Comparison of ENCODE assay signal across 11 cellular contexts in the genomic region with DNA sequence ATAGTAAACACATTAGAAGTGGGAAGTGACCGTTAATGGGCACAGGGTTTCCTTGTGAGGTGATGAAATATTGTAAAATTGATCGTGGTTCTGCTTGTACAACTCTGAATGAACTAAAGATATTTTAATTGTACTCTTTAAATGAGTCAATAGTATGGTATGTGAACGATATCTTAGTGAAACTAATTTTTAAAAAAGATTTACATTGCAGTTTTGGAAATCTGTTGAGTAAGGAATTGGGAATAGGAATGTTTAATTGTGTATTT. TPM values are rescaled to one million over a fixed set of nuclear protein-coding genes. Genes with fewer than 3 reads are reported as not detected.
A peak's percentile ranks its signal among the peaks of the same experiment; 100 is the strongest.
DNase-seq lines count a peak whose midpoint lies in the region; ATAC-seq, FAIRE-seq and TF ChIP-seq lines count a peak whose summit lies in the region.
"Had no signal": no experiment of that assay in that cellular context is flagged by ENCODE, and none has a peak within 500 bp of the region (broad histone marks: within the 10 kb centered on the region; RNA-seq: fewer than 3 reads in every experiment).

No MANE protein-coding gene starts in this region.

- peak overlapping the region; percentile 69 for H3K4me2 ChIP-seq in DND-41 (ENCODE audit: insufficient read depth, low read length)
- H3K4me2 ChIP-seq in Loucy (ENCODE audit: low read depth, low read length, poor library complexity, severe bottlenecking) = peak overlapping the region; percentile 78
- peak overlapping the region; percentile 82 for H3K4me2 ChIP-seq in mammary epithelial cell (ENCODE audit: insufficient read depth, low read depth, low read length)

- dilution Hi-C loops in mammary epithelial cell (cut with HindIII; ENCODE audit: low sequenced_read_pairs) = loop anchor here (5.0 kb wide), 2 partner anchors 36 to 106 kb away; partner anchors contain the start of gene PTGR2

- no peaks in the 10 kb centered on the region for H3K9me3 Mint-ChIP-seq in neural crest cell

- H3K27me3 Mint-ChIP-seq in neural crest cell (ENCODE audit: low read depth) = no peaks in the 10 kb centered on the region

- H3K9me3 ChIP-seq in DND-41 (ENCODE audit: insufficient read depth, low read length, severe bottlenecking) (no peaks in the 10 kb centered on the region), Loucy (ENCODE audit: insufficient read depth, low read depth, low read length) (no peaks in the 10 kb centered on the region), mammary epithelial cell (replicated peaks; ENCODE audit: insufficient read depth, low read length) (no peaks in the 10 kb centered on the region), tibial artery (no peaks in the 10 kb centered on the region)

- 2% methylated on average over 3 of the region's 3 CpGs for WGBS in mammary epithelial cell (ENCODE audit: low coverage, missing lambda C conversion rate)

- peaks cover 14% of the 10 kb centered on the region for H3K36me3 ChIP-seq in DND-41 (ENCODE audit: insufficient read depth, low read length)
- peaks cover 8% of the 10 kb centered on the region for H3K36me3 ChIP-seq in Loucy (ENCODE audit: insufficient read depth, low read length)
- peaks cover 9% of the 10 kb centered on the region for H3K36me3 ChIP-seq in mammary epithelial cell (ENCODE audit: insufficient read depth, low read length)
- H3K36me3 ChIP-seq in tibial artery = peaks cover 0 to 5% (median 0%) of the 10 kb centered on the region in 3 donors

- intact Hi-C loops in mammary epithelial cell (cut with micrococcal nuclease) (loop anchor here (5.0 to 10.0 kb wide), 3 partner anchors 131 to 161 kb away; no protein-coding TSS in a partner anchor), tibial artery (cut with DNase I; ENCODE audit: low total_unique reads) (loop anchor here (5.0 kb wide), 1 partner anchor 171 kb away; no protein-coding TSS in a partner anchor)

- no peaks in the 10 kb centered on the region for H3K27me3 ChIP-seq in DND-41 (ENCODE audit: insufficient read depth, low read length, poor library complexity)
- no peaks in the 10 kb centered on the region for H3K27me3 ChIP-seq in Loucy (ENCODE audit: insufficient read depth, low read length, poor library complexity, severe bottlenecking)
- H3K27me3 ChIP-seq in mammary epithelial cell (ENCODE audit: insufficient read depth, low read length) = no peaks in the 10 kb centered on the region
- no peaks in the 10 kb centered on the region for H3K27me3 ChIP-seq in tibial artery

- FAIRE-seq in GM19239 (lab: Jason Lieb, UNC) = no peak
- FAIRE-seq: kidney had no signal

- peaks cover 4% of the 10 kb centered on the region for H3K36me3 Mint-ChIP-seq in neural crest cell (ENCODE audit: low read depth)

- H2AFZ ChIP-seq in DND-41 (ENCODE audit: low read depth, low read length) = no peak overlapping the region
- H2AFZ ChIP-seq in Loucy (ENCODE audit: low read length) = no peak overlapping the region
- H2AFZ ChIP-seq in mammary epithelial cell (ENCODE audit: low read depth, low read length) = no peak overlapping the region

- H4K20me1 ChIP-seq in DND-41 (ENCODE audit: insufficient read depth, low read length) (peaks cover 15% of the 10 kb centered on the region; the same call in 1 of the 2 replicates), Loucy (ENCODE audit: insufficient read depth, low read length, poor library complexity, severe bottlenecking) (peaks cover 40% of the 10 kb centered on the region), mammary epithelial cell (ENCODE audit: insufficient read depth, low read length) (no peaks in the 10 kb centered on the region)

- no peak overlapping the region for H3K27ac Mint-ChIP-seq in neural crest cell (ENCODE audit: unreplicated experiment)

- peak overlapping the region; percentile 89 for H3K9ac ChIP-seq in DND-41 (ENCODE audit: low read depth, low read length)
- H3K9ac ChIP-seq in Loucy (ENCODE audit: low read depth, low read length, poor library complexity, severe bottlenecking) = peak overlapping the region; percentile 95
- peak overlapping the region; percentile 90 for H3K9ac ChIP-seq in mammary epithelial cell (ENCODE audit: insufficient read depth, low read length)

- no peaks in the 10 kb centered on the region for H3K9me2 ChIP-seq in Loucy (replicated peaks; ENCODE audit: low read depth, low read length)

- H3K4me1 ChIP-seq in DND-41 (ENCODE audit: insufficient read depth, low read length) (peaks cover 44% of the 10 kb centered on the region), Loucy (ENCODE audit: insufficient read depth, low read length, poor library complexity, severe bottlenecking) (peaks cover 39% of the 10 kb centered on the region), mammary epithelial cell (ENCODE audit: insufficient read depth, low read length) (peaks cover 17% of the 10 kb centered on the region), tibial artery (peaks cover 0 to 33% (median 23%) of the 10 kb centered on the region in 4 donors)

- ATAC-seq in DND-41 (ENCODE audit: insufficient read depth, low read depth) (no peak), GM19463 (IDR thresholded peaks at IDR 0.05; ENCODE audit: unreplicated experiment) (no peak)

- in situ Hi-C loops in mammary epithelial cell (cut with MboI; ENCODE audit: low sequenced_read_pairs in 2 of 2) = no loop called here

- H3K4me1 Mint-ChIP-seq in neural crest cell = peaks cover 42% of the 10 kb centered on the region

- DNase-seq in DND-41 (no peak), mammary epithelial cell (peak; percentile 27), neural crest cell (ENCODE audit: low read depth, low spot score) (no peak), tibial artery (no peak), GM19239 (ENCODE audit: insufficient read length, low spot score) (no peak), NK-92 (lab: John Stamatoyannopoulos, UW; ENCODE audit: unreplicated experiment) (no peak)
- DNase-seq: activated effector memory CD4-positive, alpha-beta T cell treated with anti-CD3 and anti-CD28 coated beads, Interleukin-2, amount 50 U/mL, for 16 hours; kidney; NCI-H774 had no signal

- no peaks in the 10 kb centered on the region for H3F3A ChIP-seq in Loucy (ENCODE audit: low read depth)

- peak overlapping the region; percentile 96 for H3K4me3 Mint-ChIP-seq in neural crest cell

- H3K4me3 ChIP-seq in DND-41 (ENCODE audit: low read depth in 1 of 2, low read length in 2 of 2) (peak overlapping the region in 1 of 2 experiments; percentile 71; a peak in 2 of 4 replicates), Loucy (ENCODE audit: low read length, poor library complexity, severe bottlenecking) (peak overlapping the region; percentile 98), mammary epithelial cell (replicated peaks in 1 of 3; ENCODE audit: insufficient read depth in 1 of 3, low read depth in 2 of 3, low read length in 3 of 3) (peak overlapping the region; percentile 83 to 94 (median 89)), tibial artery (no peak overlapping the region)

- CTCF ChIA-PET in mammary epithelial cell (lab: Charles Lee; ENCODE audit: low non-redundant PET) = no interaction called here

- H3K27ac ChIP-seq in DND-41 (ENCODE audit: low read length) (no peak overlapping the region), mammary epithelial cell (ENCODE audit: insufficient read depth, low read depth, low read length) (peak overlapping the region; percentile 79), tibial artery (peak overlapping the region in 1 of 2 donors; percentile 93)

- TF ChIP-seq CTCF in DND-41 (IDR thresholded peaks at IDR 0.05; ENCODE audit: borderline replicate concordance, extremely low read depth, low read length, poor library complexity, severe bottlenecking) = no peak
- no peak for TF ChIP-seq CTCF in Loucy (conservative IDR thresholded peaks at IDR 0.05; ENCODE audit: low read length)
- TF ChIP-seq CTCF in mammary epithelial cell (conservative IDR thresholded peaks at IDR 0.05 in 1 of 2, IDR thresholded peaks at IDR 0.05 in 1 of 2; ENCODE audit: extremely low read depth in 1 of 2, insufficient read depth in 1 of 2, low read depth in 1 of 2, low read length in 2 of 2) = no peak
- TF ChIP-seq CTCF in neural crest cell (conservative IDR thresholded peaks at IDR 0.05) = no peak
- no peak for TF ChIP-seq CTCF in tibial artery (IDR thresholded peaks at IDR 0.05)

- no TSS peak for BruUV-seq in mammary epithelial cell (replicated peaks; lab: Mats Ljungman, UMichigan)

- H3K79me2 ChIP-seq in DND-41 (ENCODE audit: insufficient read depth, low read length) = peaks cover 79% of the 10 kb centered on the region
- peaks cover 80% of the 10 kb centered on the region for H3K79me2 ChIP-seq in Loucy (ENCODE audit: insufficient read depth, low read length)
- H3K79me2 ChIP-seq in mammary epithelial cell (ENCODE audit: insufficient read depth, low read length) = peaks cover 72% of the 10 kb centered on the region

RNA-seq across cellular contexts. Expression of gene ZNF410, which starts 1.7 kb away (rescaled TPM):
- total RNA-seq in mammary epithelial cell = 10 to 100 TPM; 58.3 to 93.9 TPM
- 34.9 TPM for polyA plus RNA-seq in mammary epithelial cell
- 76.9 TPM for polyA minus RNA-seq in mammary epithelial cell
- 50.5 and 53.0 TPM in 2 replicates for total RNA-seq in neural crest cell

RNA-seq across cellular contexts. Expression of gene PTGR2, which starts 36.8 kb away (rescaled TPM):
- total RNA-seq in mammary epithelial cell = 1 to 10 TPM; 8.2 to 9.5 TPM
- polyA plus RNA-seq in mammary epithelial cell = 2.8 TPM
- polyA minus RNA-seq in mammary epithelial cell = 5.8 TPM
- 6.0 and 6.2 TPM in 2 replicates for total RNA-seq in neural crest cell

Comparison
In these comparisons a context has a peak if more than half of its experiments do, and no peak if none do; other contexts are left out.
1. H3K4me3 ChIP-seq: peak in Loucy (single experiment) and mammary epithelial cell (3 of 3); none in tibial artery (0 of 2).
2. Peak in every context shown above with its lines, with median percentiles within 50 percentile points of each other: H3K4me2 ChIP-seq and H3K9ac ChIP-seq.